In genomic region chr6:105389543-105389942, GRCh38 we compare ENCODE assay signal across 20 cellular contexts. TPM values are rescaled to one million over a fixed set of nuclear protein-coding genes. Genes with fewer than 3 reads are reported as not detected.
DNase-seq lines count a peak whose midpoint lies in the region; ATAC-seq and TF ChIP-seq lines count a peak whose summit lies in the region.
"Had no signal": no experiment of that assay in that cellular context is flagged by ENCODE, and none has a peak within 500 bp of the region (broad histone marks: within the 10 kb centered on the region; RNA-seq: fewer than 3 reads in every experiment).

No MANE protein-coding gene starts in this region.

- H4K20me1 ChIP-seq in mammary epithelial cell (ENCODE audit: insufficient read depth, low read length): no peaks in the 10 kb centered on the region

- CTCF ChIA-PET in mammary epithelial cell (lab: Charles Lee; ENCODE audit: low non-redundant PET): interaction anchor here (0.6 kb wide), 1 partner anchor 25 kb away, joined by 3 read pairs; no protein-coding TSS in a partner anchor

- no peak overlapping the region for H3K4me2 ChIP-seq in mammary epithelial cell (ENCODE audit: insufficient read depth, low read depth, low read length)
- H3K4me2 ChIP-seq: BLaER1 treated with 17β-estradiol and CSF1 and Interleukin-3, amounts not matched to agents 10 nM and 100 nM had no signal

- H3K79me2 ChIP-seq in mammary epithelial cell (ENCODE audit: insufficient read depth, low read length): peaks cover 89% of the 10 kb centered on the region

- H3K9me3 ChIP-seq in mucosa of rectum (ENCODE audit: control insufficient read depth in 2 of 2, low read length in 2 of 2): no peaks in the 10 kb centered on the region
- H3K9me3 ChIP-seq in mammary epithelial cell (replicated peaks; ENCODE audit: insufficient read depth, low read length): no peaks in the 10 kb centered on the region
- H3K9me3 ChIP-seq: BLaER1 treated with 17β-estradiol and CSF1 and Interleukin-3, amounts not matched to agents 10 nM and 100 nM; uterus had no signal

- H3K27ac ChIP-seq in epithelial cell of prostate: peak overlapping the region; percentile 81
- peak overlapping the region; percentile 53 to 64 for H3K27ac ChIP-seq in mucosa of rectum (ENCODE audit: low read depth in 2 of 2, low read length in 2 of 2)
- no peak overlapping the region for H3K27ac ChIP-seq in mammary epithelial cell (ENCODE audit: insufficient read depth, low read depth, low read length)
- H3K27ac ChIP-seq: BLaER1 treated with 17β-estradiol and CSF1 and Interleukin-3, amounts not matched to agents 10 nM and 100 nM; uterus had no signal

- H3K36me3 ChIP-seq in mucosa of rectum (ENCODE audit: control insufficient read depth in 2 of 2, insufficient read depth in 2 of 2, low read length in 2 of 2) (peaks cover 7 to 13% of the 10 kb centered on the region in 2 donors), mammary epithelial cell (ENCODE audit: insufficient read depth, low read length) (peaks cover 15% of the 10 kb centered on the region)
- H3K36me3 ChIP-seq: uterus had no signal

- H2AFZ ChIP-seq in mammary epithelial cell (ENCODE audit: low read depth, low read length): no peak overlapping the region

- H3K27me3 ChIP-seq in mucosa of rectum (ENCODE audit: control insufficient read depth in 2 of 2, insufficient read depth in 2 of 2, low read length in 2 of 2) (no peaks in the 10 kb centered on the region), mammary epithelial cell (ENCODE audit: insufficient read depth, low read length) (no peaks in the 10 kb centered on the region)
- H3K27me3 ChIP-seq: BLaER1 treated with 17β-estradiol and CSF1 and Interleukin-3, amounts not matched to agents 10 nM and 100 nM; uterus had no signal

- in situ Hi-C loops in mammary epithelial cell (cut with MboI; ENCODE audit: low sequenced_read_pairs in 2 of 2): no loop called here

- peak; percentile 9 for DNase-seq in AG10803 (ENCODE audit: low read depth)
- peak; percentile 48 for DNase-seq in NCI-H1694 (lab: John Stamatoyannopoulos, UW)
- DNase-seq in epithelial cell of prostate (ENCODE audit: low read depth, low spot score): no peak
- no peak for DNase-seq in mammary epithelial cell
- DNase-seq in GOT3 (lab: John Stamatoyannopoulos, UW): no peak
- DNase-seq in NCI-H146 (lab: John Stamatoyannopoulos, UW): no peak
- DNase-seq: activated CD4-positive, alpha-beta T cell treated with anti-CD3 and anti-CD28 coated beads for 36 hours; activated T-cell treated with anti-CD3 and anti-CD28 coated beads, Interleukin-2, amount 50 U/mL, for 72 hours; HFFc6; Karpas-422; NCI-H1930; NCI-H226; NCI-H82; OCI-M1; SHP77 treated with DMSO at 0.1 percent for 48 hours; uterus had no signal

- peaks cover 15 to 21% of the 10 kb centered on the region in 2 donors for H3K4me1 ChIP-seq in mucosa of rectum (ENCODE audit: control insufficient read depth in 2 of 2, insufficient read depth in 2 of 2, low read length in 2 of 2)
- H3K4me1 ChIP-seq in mammary epithelial cell (ENCODE audit: insufficient read depth, low read length): no peaks in the 10 kb centered on the region
- H3K4me1 ChIP-seq: uterus had no signal

- no peak for ATAC-seq in HG03095 (IDR thresholded peaks at IDR 0.05; ENCODE audit: unreplicated experiment)
- ATAC-seq: activated CD4-positive, alpha-beta T cell treated with anti-CD3 and anti-CD28 coated beads for 36 hours; activated T-cell treated with anti-CD3 and anti-CD28 coated beads, Interleukin-2, amount 50 U/mL, for 72 hours; esophagus mucosa had no signal

- H3K9ac ChIP-seq in mucosa of rectum (ENCODE audit: low read depth in 1 of 2, low read length in 2 of 2) (peak overlapping the region in 1 of 2 donors; percentile 8), mammary epithelial cell (ENCODE audit: insufficient read depth, low read length) (no peak overlapping the region)
- H3K9ac ChIP-seq: BLaER1 treated with 17β-estradiol and CSF1 and Interleukin-3, amounts not matched to agents 10 nM and 100 nM had no signal

- intact Hi-C loops in mammary epithelial cell (cut with micrococcal nuclease): no loop called here

- H3K4me3 ChIP-seq in AG10803 (ENCODE audit: low read length) (no peak overlapping the region), mucosa of rectum (ENCODE audit: low read length in 2 of 2) (no peak overlapping the region), mammary epithelial cell (replicated peaks in 1 of 3; ENCODE audit: insufficient read depth in 1 of 3, low read depth in 2 of 3, low read length in 3 of 3) (no peak overlapping the region)
- H3K4me3 ChIP-seq: BLaER1 treated with 17β-estradiol and CSF1 and Interleukin-3, amounts not matched to agents 10 nM and 100 nM; uterus had no signal

- BruUV-seq in mammary epithelial cell (replicated peaks; lab: Mats Ljungman, UMichigan): no TSS peak

- dilution Hi-C loops in mammary epithelial cell (cut with HindIII; ENCODE audit: low sequenced_read_pairs): no loop called here

- TF ChIP-seq CTCF in AG10803 (conservative IDR thresholded peaks at IDR 0.05; ENCODE audit: low read length) (no peak; the same call in 1 of the 2 replicates), mammary epithelial cell (conservative IDR thresholded peaks at IDR 0.05 in 1 of 2, IDR thresholded peaks at IDR 0.05 in 1 of 2; ENCODE audit: extremely low read depth in 1 of 2, insufficient read depth in 1 of 2, low read depth in 1 of 2, low read length in 2 of 2) (no peak)

- 89% methylated on average over 5 of the region's 5 CpGs for WGBS in mammary epithelial cell (ENCODE audit: low coverage, missing lambda C conversion rate)

RNA-seq across cellular contexts. Expression of gene PREP, which starts 13.3 kb away (rescaled TPM):
- total RNA-seq in mammary epithelial cell: 100 to 1,000 TPM in 1 of 2 donors, 10 to 100 TPM in 1; 55.3 to 105 TPM
- polyA plus RNA-seq in mammary epithelial cell: 65.3 TPM
- 108 TPM for polyA minus RNA-seq in mammary epithelial cell

Comparison
In these comparisons a context has a peak if more than half of its experiments do, and no peak if none do; other contexts are left out.
1. DNase-seq: peak in AG10803 (single experiment) and NCI-H1694 (single experiment); none in epithelial cell of prostate (single experiment), mammary epithelial cell (single experiment), GOT3 (single experiment) and NCI-H146 (single experiment).